8 cellular contexts compared by ENCODE assay signal in the genomic region with DNA sequence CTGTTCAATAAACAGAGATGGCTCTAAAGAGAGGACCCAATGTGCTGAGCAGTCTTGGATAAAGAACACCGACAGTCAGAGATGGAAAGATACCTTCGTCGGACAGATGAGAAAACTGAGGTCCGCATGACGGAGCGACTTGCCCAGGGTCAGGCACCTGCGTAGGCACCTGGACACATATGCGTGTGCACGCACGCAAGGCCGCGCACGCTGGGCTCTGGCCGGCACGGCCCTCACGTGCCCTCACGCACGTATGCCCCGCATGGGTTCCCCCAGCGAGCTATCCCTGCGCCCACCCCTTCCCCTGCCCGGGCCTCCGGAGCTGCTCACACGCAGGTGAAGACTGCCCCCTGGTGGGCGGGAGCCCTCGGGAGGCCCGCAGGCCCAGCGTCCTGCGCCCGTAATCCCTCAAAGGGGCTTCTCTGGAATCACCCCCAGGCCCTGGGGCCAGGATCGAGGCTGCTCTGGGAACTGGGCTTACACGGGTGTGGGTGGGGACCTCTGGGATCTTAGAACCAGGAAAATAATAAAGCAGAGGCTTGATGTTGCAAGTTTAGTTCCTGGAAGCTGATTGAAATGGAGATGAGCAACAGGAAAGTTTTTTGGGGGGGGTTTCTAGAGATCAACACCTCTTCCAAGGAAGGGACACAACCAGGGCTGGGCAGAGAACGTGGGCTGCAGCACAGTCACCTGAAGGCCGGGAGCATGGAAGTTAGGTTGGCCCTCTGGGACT.
DNase-seq lines count a peak whose midpoint lies in the region; ATAC-seq lines count a peak whose summit lies in the region.

No MANE protein-coding gene starts in this region.

- H4K8ac ChIP-seq in mesenchymal stem cell (ENCODE audit: low read length), result no peak overlapping the region

- H3K4me1 ChIP-seq in mesenchymal stem cell (ENCODE audit: control insufficient read depth, insufficient read depth, low read depth, low read length), result peaks cover 3% of the 10 kb centered on the region

- H4K91ac ChIP-seq in mesenchymal stem cell (ENCODE audit: low read length), result no peak overlapping the region

- H3K36me3 ChIP-seq in mesenchymal stem cell (ENCODE audit: control insufficient read depth in 1 of 2, insufficient read depth in 2 of 2, low read depth in 1 of 2, low read length in 2 of 2), result no peaks in the 10 kb centered on the region

- H2BK15ac ChIP-seq in mesenchymal stem cell (ENCODE audit: low read depth, poor library complexity, severe bottlenecking), result no peak overlapping the region

- H3K9me3 ChIP-seq in mesenchymal stem cell (ENCODE audit: control insufficient read depth, low read length), result peaks cover 12% of the 10 kb centered on the region

- H2BK12ac ChIP-seq in mesenchymal stem cell (ENCODE audit: low read length in 2 of 2), result peak overlapping the region in 1 of 2 experiments; percentile 68

- peak overlapping the region in 1 of 2 experiments; percentile 45 for H3K14ac ChIP-seq in mesenchymal stem cell (ENCODE audit: low read length in 2 of 2)

- no peak overlapping the region for H2AK5ac ChIP-seq in mesenchymal stem cell (ENCODE audit: low read length, severe bottlenecking)

- H3K23ac ChIP-seq in mesenchymal stem cell (ENCODE audit: low read length in 2 of 2), result peak overlapping the region in 1 of 2 experiments; percentile 53

- peak overlapping the region in 1 of 2 experiments; percentile 29 for H3K18ac ChIP-seq in mesenchymal stem cell (ENCODE audit: low read depth in 1 of 2, low read length in 2 of 2)

- WGBS in mesenchymal stem cell, result 19% methylated on average over 34 of the region's 34 CpGs

- no peak overlapping the region for H3K27ac ChIP-seq in mesenchymal stem cell (ENCODE audit: low read length, poor library complexity, severe bottlenecking)

- no peak overlapping the region for H2BK120ac ChIP-seq in mesenchymal stem cell (ENCODE audit: low read depth, low read length)

- H3K4me3 ChIP-seq in mesenchymal stem cell (ENCODE audit: insufficient read depth in 1 of 2, low read depth in 1 of 2, low read length in 2 of 2), result peak overlapping the region in 1 of 2 experiments; percentile 38

- H3K4me2 ChIP-seq in mesenchymal stem cell (ENCODE audit: low read length, poor library complexity, severe bottlenecking), result peak overlapping the region; percentile 3

- ATAC-seq in GM19463 (IDR thresholded peaks at IDR 0.05; ENCODE audit: unreplicated experiment), result no peak

- no peak overlapping the region for H2BK5ac ChIP-seq in mesenchymal stem cell (ENCODE audit: low read depth, low read length, poor library complexity, severe bottlenecking)

- peak overlapping the region; percentile 66 for H3K9ac ChIP-seq in mesenchymal stem cell (ENCODE audit: low read length)

- peak overlapping the region in 1 of 2 experiments; percentile 64 for H3K4ac ChIP-seq in mesenchymal stem cell (ENCODE audit: low read depth in 1 of 2, low read length in 2 of 2)

- DNase-seq in DMS 273 (lab: John Stamatoyannopoulos, UW; ENCODE audit: unreplicated experiment) (peak; percentile 89), DMS 273 treated with DMSO at 0.1 percent for 48 hours (lab: John Stamatoyannopoulos, UW) (no peak), NCI-H1092 (lab: John Stamatoyannopoulos, UW) (peak; percentile 51), mesenchymal stem cell (peak; percentile 63)
- peak; percentile 91 for DNase-seq in activated CD8-positive, alpha-beta memory T cell treated with anti-CD3 and anti-CD28 coated beads for 24 hours
- DNase-seq in effector CD4-positive, alpha-beta T cell, result peak; percentile 50
- DNase-seq in stimulated activated CD8-positive, alpha-beta memory T cell treated with anti-CD3 and anti-CD28 coated beads, Interleukin-15, amount 100 ng/mL, for 4 hours (ENCODE audit: low read depth in 2 of 2), result peak; percentile 26 to 32

- H3K27me3 ChIP-seq in mesenchymal stem cell (ENCODE audit: control insufficient read depth in 1 of 2, insufficient read depth in 1 of 2, low read length in 2 of 2), result peaks cover 10 to 36% of the 10 kb centered on the region in 2 experiments

- H3K79me1 ChIP-seq in mesenchymal stem cell (replicated peaks; ENCODE audit: low read length, poor library complexity, severe bottlenecking), result no peaks in the 10 kb centered on the region

- no peak overlapping the region for H2AFZ ChIP-seq in mesenchymal stem cell (ENCODE audit: low read depth, low read length)
